9 cellular contexts compared by ENCODE assay signal in genomic region chr1:222754386-222755139, GRCh38. TPM values are rescaled to one million over a fixed set of nuclear protein-coding genes. Genes with fewer than 3 reads are reported as not detected.
A peak's percentile ranks its signal among the peaks of the same experiment; 100 is the strongest.
DNase-seq lines count a peak whose midpoint lies in the region; ATAC-seq and TF ChIP-seq lines count a peak whose summit lies in the region.
"Had no signal": no experiment of that assay in that cellular context is flagged by ENCODE, and none has a peak within 500 bp of the region (broad histone marks: within the 10 kb centered on the region; RNA-seq: fewer than 3 reads in every experiment).

No MANE protein-coding gene starts in this region.

- TSS peak; percentile 28 for BruUV-seq in MCF 10A (replicated peaks; lab: Mats Ljungman, UMichigan)

- H3K36me3 Mint-ChIP-seq in MCF 10A (ENCODE audit: insufficient read depth, unreplicated experiment): no peaks in the 10 kb centered on the region
- no peaks in the 10 kb centered on the region for H3K36me3 Mint-ChIP-seq in natural killer cell

- POLR2A ChIA-PET in MCF 10A (lab: Yijun Ruan, JAX): interaction anchor here (0.6 to 5.7 kb wide), 30 partner anchors 9 to 1575 kb away, joined by 3 to 56 read pairs (median 4); partner anchors contain the start of genes AIDA, BROX, FAM177B and NVL

- H3K4me1 ChIP-seq in testis: no peaks in the 10 kb centered on the region
- no peaks in the 10 kb centered on the region for H3K4me1 ChIP-seq in Peyer's patch

- H3K9me3 Mint-ChIP-seq in MCF 10A (ENCODE audit: unreplicated experiment) (no peaks in the 10 kb centered on the region), natural killer cell (no peaks in the 10 kb centered on the region)

- no peak for TF ChIP-seq POLR2A in testis (IDR thresholded peaks at IDR 0.05)
- no peak for TF ChIP-seq POLR2A in Peyer's patch (IDR thresholded peaks at IDR 0.05)

- no peak overlapping the region for H3K27ac ChIP-seq in testis
- H3K27ac ChIP-seq in Peyer's patch: peak overlapping the region in 1 of 4 donors; percentile 34

- WGBS in testis, 2 donors: 77 to 80% methylated on average over 9 of the region's 9 CpGs

- H3K4me3 ChIP-seq in testis (no peak overlapping the region), Peyer's patch (no peak overlapping the region)

- H3K36me3 ChIP-seq in testis (ENCODE audit: low read depth, missing control alignments) (no peaks in the 10 kb centered on the region), Peyer's patch (no peaks in the 10 kb centered on the region)

- peaks cover 28% of the 10 kb centered on the region for H3K4me1 Mint-ChIP-seq in MCF 10A (ENCODE audit: insufficient read depth, unreplicated experiment)
- H3K4me1 Mint-ChIP-seq in natural killer cell: no peaks in the 10 kb centered on the region

- H3K27ac Mint-ChIP-seq in MCF 10A (ENCODE audit: low read depth, unreplicated experiment) (peak overlapping the region; percentile 86), natural killer cell (no peak overlapping the region)

- TF ChIP-seq CTCF in MCF 10A (IDR thresholded peaks at IDR 0.05; ENCODE audit: unreplicated experiment) (no peak), testis (IDR thresholded peaks at IDR 0.05) (no peak), natural killer cell (IDR thresholded peaks at IDR 0.05) (no peak), Peyer's patch (IDR thresholded peaks at IDR 0.05) (no peak)

- DNase-seq in HS-27A (ENCODE audit: low read depth) (peak; percentile 12), MCF 10A (ENCODE audit: unreplicated experiment) (peak; percentile 98), kidney glomerular epithelial cell (lab: John Stamatoyannopoulos, UW) (peak; percentile 95), testis (peak; percentile 54), natural killer cell (no peak), Peyer's patch (no peak)
- DNase-seq in activated effector memory CD4-positive, alpha-beta T cell treated with Interleukin-2 at 50 U/mL for 16 hours: no peak
- DNase-seq: stimulated activated CD4-positive, alpha-beta T cell treated with anti-CD3 and anti-CD28 coated beads, Interleukin-15, amount 100 ng/mL, for 24 hours had no signal

- H3K27me3 ChIP-seq in testis (no peaks in the 10 kb centered on the region), Peyer's patch (no peaks in the 10 kb centered on the region)

- H3K27me3 Mint-ChIP-seq in MCF 10A (ENCODE audit: insufficient read depth, unreplicated experiment) (no peaks in the 10 kb centered on the region), natural killer cell (ENCODE audit: low read depth in 2 of 2) (peaks cover 4 to 20% of the 10 kb centered on the region in 2 donors)

- ATAC-seq in natural killer cell: no peak
- ATAC-seq in GM18519 (IDR thresholded peaks at IDR 0.05; ENCODE audit: low FRiP score, unreplicated experiment): no peak

- intact Hi-C loops in MCF 10A (cut with micrococcal nuclease) (loop anchor here (1.0 kb wide), 2 partner anchors 24 to 41 kb away; no protein-coding TSS in a partner anchor), testis (cut with DNase I; ENCODE audit: low total_unique reads) (no loop called here), natural killer cell (cut with micrococcal nuclease) (no loop called here)

- H3K4me3 Mint-ChIP-seq in MCF 10A (ENCODE audit: unreplicated experiment) (peak overlapping the region; percentile 46), natural killer cell (no peak overlapping the region)

- H3K9me3 ChIP-seq in testis (no peaks in the 10 kb centered on the region), Peyer's patch (no peaks in the 10 kb centered on the region)

- CTCF ChIA-PET in MCF 10A (lab: Yijun Ruan, JAX): interaction anchor here (0.6 to 3.2 kb wide), 12 partner anchors 11 to 958 kb away, joined by 3 to 24 read pairs (median 5); no protein-coding TSS in a partner anchor

RNA-seq across cellular contexts. Expression of gene FAM177B, which starts 17.6 kb away (rescaled TPM):
- total RNA-seq in MCF 10A (2022) (0.74 TPM in 1 of 2 replicates, not detected in the other), testis (1 to 10 TPM in 1 of 2 donors, under 1 TPM in 1; 0.71 to 2.3 TPM), natural killer cell (not detected), Peyer's patch (10 to 100 TPM; 14.9 to 40.4 (median 19.6) TPM)
- polyA plus RNA-seq in testis (ENCODE audit: insufficient read depth, low read depth, low replicate concordance): not detected

RNA-seq across cellular contexts. Expression of gene BROX, which starts 42.2 kb away (rescaled TPM):
- total RNA-seq in MCF 10A (2022) (115 and 152 TPM in 2 replicates), testis (10 to 100 TPM; 37.3 to 41.3 TPM), natural killer cell (10 to 100 TPM; 68.3 to 75.2 (median 74.5) TPM), Peyer's patch (10 to 100 TPM; 37.7 to 57.4 (median 43.9) TPM)
- polyA plus RNA-seq in testis (ENCODE audit: insufficient read depth, low read depth, low replicate concordance): 20.8 TPM

RNA-seq across cellular contexts. Expression of gene AIDA, which starts 42.3 kb away (rescaled TPM):
- total RNA-seq in MCF 10A (2022) (129 and 133 TPM in 2 replicates), testis (10 to 100 TPM; 66.8 to 73.1 TPM), natural killer cell (10 to 100 TPM; 29.7 to 37.2 (median 33.7) TPM), Peyer's patch (10 to 100 TPM; 22.1 to 73.4 (median 25.2) TPM)
- polyA plus RNA-seq in testis (ENCODE audit: insufficient read depth, low read depth, low replicate concordance): 83.5 TPM

Comparison
In these comparisons a context has a peak if more than half of its experiments do, and no peak if none do; other contexts are left out.
1. DNase-seq: peak in HS-27A (single experiment), MCF 10A (single experiment), kidney glomerular epithelial cell (single experiment) and testis (single experiment); none in natural killer cell (single experiment), Peyer's patch (0 of 3) and activated effector memory CD4-positive, alpha-beta T cell treated with Interleukin-2 at 50 U/mL for 16 hours (single experiment).